Comparison of ENCODE assay signal across 33 cellular contexts in the genomic region with DNA sequence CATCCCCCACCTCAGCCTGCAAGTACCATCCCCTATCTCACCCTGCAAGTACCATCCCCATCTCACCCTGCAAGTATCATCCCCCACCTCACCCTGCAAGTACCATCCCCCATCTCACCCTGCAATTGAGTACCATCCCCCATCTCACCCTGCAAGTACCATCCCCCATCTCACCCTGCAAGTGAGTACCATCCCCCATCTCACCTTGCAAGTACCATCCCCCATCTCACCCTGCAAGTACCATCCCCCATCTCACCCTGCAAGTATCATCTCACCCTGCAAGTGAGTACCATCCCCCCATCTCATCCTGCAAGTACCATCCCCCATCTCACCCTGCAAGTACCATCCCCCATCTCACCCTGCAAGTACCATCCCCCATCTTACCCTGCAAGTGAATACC. TPM values are rescaled to one million over a fixed set of nuclear protein-coding genes. Genes with fewer than 3 reads are reported as not detected.
"Had no signal": no experiment of that assay in that cellular context is flagged by ENCODE, and none has a peak within 500 bp of the region (broad histone marks: within the 10 kb centered on the region; RNA-seq: fewer than 3 reads in every experiment).

No MANE protein-coding gene starts in this region.

- H3K9me3 Mint-ChIP-seq: activated CD4-positive, alpha-beta memory T cell treated with anti-CD3 and anti-CD28 coated beads for 36 hours; activated CD4-positive, alpha-beta T cell treated with anti-CD3 and anti-CD28 coated beads, Interleukin-2, amount 10 ng/mL, durations not matched to agents 24 days and 14 days; activated naive CD4-positive, alpha-beta T cell treated with anti-CD3 and anti-CD28 coated beads, Interleukin-2, amount 10 ng/mL, durations not matched to agents 7 days and 5 days; activated naive CD4-positive, alpha-beta T cell treated with anti-CD3 and anti-CD28 coated beads, Interleukin-2, amount 50 U/mL, for 72 hours; activated naive CD8-positive, alpha-beta T cell treated with anti-CD3 and anti-CD28 coated beads, Interleukin-2, amount 10 ng/mL, durations not matched to agents 7 days and 5 days; activated T-helper 1 cell treated with anti-CD3 and anti-CD28 coated beads, Interleukin-12 subunit alpha, Interleukin-12 subunit beta, Interleukin-2, Interleukin-4 antibody, amounts not matched to agents 30 ng/mL and 10 ng/mL and 1 ng/mL, durations not matched to agents 14 hours and 24 hours and 36 hours; activated T-helper 2 cell treated with anti-CD3 and anti-CD28 coated beads, Interferon-gamma antibody, Interleukin-2, Interleukin-4, amounts not matched to agents 10 μg/mL and 5 μg/mL and 100 μg/mL, durations not matched to agents 14 hours and 24 hours and 36 hours; brain had no signal

- H3K4me3 Mint-ChIP-seq: activated CD4-positive, alpha-beta memory T cell treated with anti-CD3 and anti-CD28 coated beads for 36 hours; activated CD4-positive, alpha-beta T cell treated with anti-CD3 and anti-CD28 coated beads for 36 hours; activated CD4-positive, alpha-beta T cell treated with anti-CD3 and anti-CD28 coated beads, Interleukin-2, amount 10 ng/mL, durations not matched to agents 24 days and 14 days; activated CD8-positive, alpha-beta memory T cell treated with anti-CD3 and anti-CD28 coated beads, Interleukin-2, amount 10 ng/mL, durations not matched to agents 7 days and 5 days; activated CD8-positive, alpha-beta T cell treated with anti-CD3 and anti-CD28 coated beads, Interleukin-2, amount 10 ng/mL, durations not matched to agents 7 days and 5 days; activated naive CD4-positive, alpha-beta T cell treated with anti-CD3 and anti-CD28 coated beads, Interleukin-2, amount 10 ng/mL, durations not matched to agents 7 days and 5 days; activated naive CD8-positive, alpha-beta T cell treated with anti-CD3 and anti-CD28 coated beads, Interleukin-2, amount 10 ng/mL, durations not matched to agents 7 days and 5 days; activated T-helper 1 cell treated with anti-CD3 and anti-CD28 coated beads, Interleukin-12 subunit alpha, Interleukin-12 subunit beta, Interleukin-2, Interleukin-4 antibody, amounts not matched to agents 30 ng/mL and 10 ng/mL and 1 ng/mL, durations not matched to agents 14 hours and 24 hours and 36 hours; brain had no signal

- DNase-seq: activated CD4-positive, alpha-beta memory T cell treated with anti-CD3 and anti-CD28 coated beads for 36 hours; activated CD4-positive, alpha-beta T cell treated with anti-CD3 and anti-CD28 coated beads for 36 hours; activated CD4-positive, alpha-beta T cell treated with anti-CD3 and anti-CD28 coated beads, Interleukin-2, amount 10 ng/mL, durations not matched to agents 24 days and 14 days; activated CD4-positive, CD25-positive, alpha-beta regulatory T cell; activated CD4-positive, CD25-positive, alpha-beta regulatory T cell treated with anti-CD3 and anti-CD28 coated beads, Interleukin-2, amount 50 U/mL, for 72 hours; activated CD8-positive, alpha-beta memory T cell treated with anti-CD3 and anti-CD28 coated beads, Interleukin-2, amount 10 ng/mL, durations not matched to agents 7 days and 5 days; activated CD8-positive, alpha-beta memory T cell treated with anti-CD3 and anti-CD28 coated beads, Interleukin-2, amount 50 U/mL, for 4 hours; activated CD8-positive, alpha-beta T cell treated with anti-CD3 and anti-CD28 coated beads, Interleukin-2, amount 10 ng/mL, durations not matched to agents 7 days and 5 days; activated gamma-delta T cell; activated naive CD4-positive, alpha-beta T cell; activated naive CD4-positive, alpha-beta T cell treated with anti-CD3 and anti-CD28 coated beads, Interleukin-2, amount 10 ng/mL, durations not matched to agents 7 days and 5 days; activated naive CD8-positive, alpha-beta T cell treated with anti-CD3 and anti-CD28 coated beads, Interleukin-2, amount 10 ng/mL, durations not matched to agents 7 days and 5 days; activated T-cell treated with anti-CD3 and anti-CD28 coated beads, Interleukin-2, amount 50 U/mL, for 1 hour; activated T-cell treated with anti-CD3 and anti-CD28 coated beads, Interleukin-2, amount 50 U/mL, for 48 hours; central memory CD4-positive, alpha-beta T cell; cerebellar nuclear complex; colonic mucosa; effector CD8-positive, alpha-beta T cell; esophagus squamous epithelium; foreskin melanocyte; heart right ventricle; T-helper 2 cell had no signal

- H3K4me3 ChIP-seq: ascending aorta, breast epithelium, cardiac muscle cell, colonic mucosa, esophagus squamous epithelium, gastroesophageal sphincter, heart right ventricle had no signal

- H3K9me3 ChIP-seq: ascending aorta, breast epithelium, colonic mucosa, esophagus squamous epithelium, gastroesophageal sphincter, heart right ventricle had no signal

- H3K36me3 ChIP-seq: breast epithelium had no signal

- H3K27ac ChIP-seq: ascending aorta, breast epithelium, cardiac muscle cell, colonic mucosa, epithelial cell of prostate, esophagus squamous epithelium, gastroesophageal sphincter, heart right ventricle had no signal

- H3K27ac Mint-ChIP-seq: activated CD4-positive, alpha-beta memory T cell treated with anti-CD3 and anti-CD28 coated beads for 36 hours; activated CD4-positive, alpha-beta T cell treated with anti-CD3 and anti-CD28 coated beads for 36 hours; activated CD8-positive, alpha-beta memory T cell treated with anti-CD3 and anti-CD28 coated beads, Interleukin-2, amount 10 ng/mL, durations not matched to agents 7 days and 5 days; activated naive CD4-positive, alpha-beta T cell treated with anti-CD3 and anti-CD28 coated beads, Interleukin-2, amount 50 U/mL, for 72 hours; activated naive CD8-positive, alpha-beta T cell treated with anti-CD3 and anti-CD28 coated beads, Interleukin-2, amount 10 ng/mL, durations not matched to agents 7 days and 5 days; activated T-helper 1 cell treated with anti-CD3 and anti-CD28 coated beads, Interleukin-12 subunit alpha, Interleukin-12 subunit beta, Interleukin-2, Interleukin-4 antibody, amounts not matched to agents 30 ng/mL and 10 ng/mL and 1 ng/mL, durations not matched to agents 14 hours and 24 hours and 36 hours; activated T-helper 2 cell treated with anti-CD3 and anti-CD28 coated beads, Interferon-gamma antibody, Interleukin-2, Interleukin-4, amounts not matched to agents 10 μg/mL and 5 μg/mL and 100 μg/mL, durations not matched to agents 14 hours and 24 hours and 36 hours had no signal

- FAIRE-seq: endometrium, endothelial cell of umbilical vein had no signal

- H3K27me3 ChIP-seq: ascending aorta, breast epithelium, cardiac muscle cell, colonic mucosa, esophagus squamous epithelium, gastroesophageal sphincter, heart right ventricle had no signal

- H3K4me1 ChIP-seq: ascending aorta, breast epithelium, colonic mucosa, esophagus squamous epithelium had no signal

- H3K27me3 Mint-ChIP-seq: activated CD4-positive, alpha-beta memory T cell treated with anti-CD3 and anti-CD28 coated beads for 36 hours; activated CD4-positive, alpha-beta T cell treated with anti-CD3 and anti-CD28 coated beads for 36 hours; activated CD4-positive, alpha-beta T cell treated with anti-CD3 and anti-CD28 coated beads, Interleukin-2, amount 10 ng/mL, durations not matched to agents 24 days and 14 days; activated CD8-positive, alpha-beta memory T cell treated with anti-CD3 and anti-CD28 coated beads, Interleukin-2, amount 10 ng/mL, durations not matched to agents 7 days and 5 days; activated naive CD4-positive, alpha-beta T cell treated with anti-CD3 and anti-CD28 coated beads, Interleukin-2, amount 10 ng/mL, durations not matched to agents 7 days and 5 days; activated naive CD8-positive, alpha-beta T cell treated with anti-CD3 and anti-CD28 coated beads, Interleukin-2, amount 10 ng/mL, durations not matched to agents 7 days and 5 days; brain had no signal

- ATAC-seq: activated CD4-positive, alpha-beta T cell treated with anti-CD3 and anti-CD28 coated beads for 36 hours; activated CD8-positive, alpha-beta memory T cell treated with anti-CD3 and anti-CD28 coated beads, Interleukin-2, amount 10 ng/mL, durations not matched to agents 7 days and 5 days; activated CD8-positive, alpha-beta T cell treated with anti-CD3 and anti-CD28 coated beads, Interleukin-2, amount 10 ng/mL, durations not matched to agents 7 days and 5 days; activated naive CD4-positive, alpha-beta T cell treated with anti-CD3 and anti-CD28 coated beads, Interleukin-2, amount 50 U/mL, for 72 hours; gastroesophageal sphincter; heart right ventricle had no signal

RNA-seq across cellular contexts. Expression of a gene that starts 53.0 kb away (rescaled TPM):
- total RNA-seq: activated naive CD4-positive, alpha-beta T cell treated with anti-CD3 and anti-CD28 coated beads, Interleukin-2, amount 50 U/mL, for 72 hours; activated naive CD8-positive, alpha-beta T cell treated with anti-CD3 and anti-CD28 coated beads, Interleukin-2, amount 10 ng/mL, durations not matched to agents 7 days and 5 days had no signal
